8 cellular contexts compared by ENCODE assay signal in genomic region chr7:69596723-69597277, GRCh38. TPM values are rescaled to one million over a fixed set of nuclear protein-coding genes. Genes with fewer than 3 reads are reported as not detected.
DNase-seq lines count a peak whose midpoint lies in the region; ATAC-seq and TF ChIP-seq lines count a peak whose summit lies in the region.

No MANE protein-coding gene starts in this region.

- peak overlapping the region; percentile 66 for H3K4me3 Mint-ChIP-seq in stimulated activated naive CD8-positive, alpha-beta T cell treated with anti-CD3 and anti-CD28 coated beads, Interleukin-15, Interleukin-2, amounts not matched to agents 100 ng/mL and 50 ng/mL, for 24 hours
- H3K4me3 Mint-ChIP-seq in naive B cell = peak overlapping the region in 6 of 8 donors; percentile 88 to 95 (median 91)

- peaks cover 11% of the 10 kb centered on the region for H3K27me3 ChIP-seq in brain microvascular endothelial cell (replicated peaks)

- H3K27me3 Mint-ChIP-seq in stimulated activated naive CD8-positive, alpha-beta T cell treated with anti-CD3 and anti-CD28 coated beads, Interleukin-15, Interleukin-2, amounts not matched to agents 100 ng/mL and 50 ng/mL, for 24 hours = peaks cover 21% of the 10 kb centered on the region
- no peaks in the 10 kb centered on the region for H3K27me3 Mint-ChIP-seq in naive B cell

- no peaks in the 10 kb centered on the region for H3K36me3 Mint-ChIP-seq in stimulated activated naive CD8-positive, alpha-beta T cell treated with anti-CD3 and anti-CD28 coated beads, Interleukin-15, Interleukin-2, amounts not matched to agents 100 ng/mL and 50 ng/mL, for 24 hours (ENCODE audit: low read depth)
- H3K36me3 Mint-ChIP-seq in naive B cell = no peaks in the 10 kb centered on the region

- H3K9me3 Mint-ChIP-seq in stimulated activated naive CD8-positive, alpha-beta T cell treated with anti-CD3 and anti-CD28 coated beads, Interleukin-15, Interleukin-2, amounts not matched to agents 100 ng/mL and 50 ng/mL, for 24 hours = no peaks in the 10 kb centered on the region
- H3K9me3 Mint-ChIP-seq in naive B cell = no peaks in the 10 kb centered on the region

- H3K4me3 ChIP-seq in brain microvascular endothelial cell (ENCODE audit: low read depth, low read length) = peak overlapping the region; percentile 57

- no peak for ATAC-seq in stimulated activated naive CD8-positive, alpha-beta T cell treated with anti-CD3 and anti-CD28 coated beads, Interleukin-15, Interleukin-2, amounts not matched to agents 100 U/mL and 50 U/mL, for 24 hours
- no peak for ATAC-seq in naive B cell (ENCODE audit: low read depth in 2 of 2)
- no peak for ATAC-seq in HG03460 (IDR thresholded peaks at IDR 0.05; ENCODE audit: unreplicated experiment)
- ATAC-seq in GM21576 (IDR thresholded peaks at IDR 0.05; ENCODE audit: unreplicated experiment) = no peak

- no peak for TF ChIP-seq CTCF in brain microvascular endothelial cell (IDR thresholded peaks at IDR 0.05; ENCODE audit: low read depth, low read length, missing control alignments)
- no peak for TF ChIP-seq CTCF in GM13977 (IDR thresholded peaks at IDR 0.05; ENCODE audit: extremely low read depth, insufficient read depth, missing control alignments)

- H3K27ac ChIP-seq in brain microvascular endothelial cell = no peak overlapping the region

- in situ Hi-C loops in brain microvascular endothelial cell (cut with HindIII; ENCODE audit: low pct_ligation_motif_present, low sequenced_read_pairs) (no loop called here), GM13977 (cut with MboI; ENCODE audit: low pct_unique_long_range_greater_than_20kb, low sequenced_read_pairs, unreplicated experiment) (no loop called here)

- H3K4me1 Mint-ChIP-seq in stimulated activated naive CD8-positive, alpha-beta T cell treated with anti-CD3 and anti-CD28 coated beads, Interleukin-15, Interleukin-2, amounts not matched to agents 100 ng/mL and 50 ng/mL, for 24 hours (ENCODE audit: low read depth) = peaks cover 19% of the 10 kb centered on the region
- peaks cover 5 to 18% (median 5%) of the 10 kb centered on the region in 3 donors for H3K4me1 Mint-ChIP-seq in naive B cell

- no peaks in the 10 kb centered on the region for H3K36me3 ChIP-seq in brain microvascular endothelial cell (replicated peaks)

- H3K27ac Mint-ChIP-seq in stimulated activated naive CD8-positive, alpha-beta T cell treated with anti-CD3 and anti-CD28 coated beads, Interleukin-15, Interleukin-2, amounts not matched to agents 100 ng/mL and 50 ng/mL, for 24 hours = no peak overlapping the region
- peak overlapping the region; percentile 28 to 95 (median 85) for H3K27ac Mint-ChIP-seq in naive B cell

- no peak for DNase-seq in stimulated activated naive CD8-positive, alpha-beta T cell treated with anti-CD3 and anti-CD28 coated beads, Interleukin-15, Interleukin-2, amounts not matched to agents 100 U/mL and 50 U/mL, for 24 hours
- no peak for DNase-seq in brain microvascular endothelial cell
- DNase-seq in naive B cell = no peak
- DNase-seq in GM13977 (ENCODE audit: low spot score) = no peak
- DNase-seq in activated naive CD4-positive, alpha-beta T cell treated with anti-CD3 and anti-CD28 coated beads, Interleukin-2, amount 50 U/mL, for 16 hours = no peak

RNA-seq across cellular contexts. Expression of gene AUTS2, which starts 1.5 kb away (rescaled TPM):
- 10 to 100 TPM in 5 of 6 donors, 1 to 10 TPM in 1; 8.8 to 28.0 (median 20.9) TPM for polyA plus RNA-seq in naive B cell (ENCODE audit: low read depth in 6 of 6)
